ENCODE assay signal across 8 cellular contexts in genomic region chr2:190344275-190344827, GRCh38. TPM values are rescaled to one million over a fixed set of nuclear protein-coding genes. Genes with fewer than 3 reads are reported as not detected.
A peak's percentile ranks its signal among the peaks of the same experiment; 100 is the strongest.
DNase-seq lines count a peak whose midpoint lies in the region; ATAC-seq and TF ChIP-seq lines count a peak whose summit lies in the region.

No MANE protein-coding gene starts in this region.

- H3K27me3 ChIP-seq in DOHH2 (ENCODE audit: control insufficient read depth, low read length) (no peaks in the 10 kb centered on the region), liver (ENCODE audit: control insufficient read depth in 4 of 4, insufficient read depth in 4 of 4, low read length in 3 of 4) (no peaks in the 10 kb centered on the region), suprapubic skin (no peaks in the 10 kb centered on the region)

- H3K9me3 ChIP-seq in DOHH2 (ENCODE audit: control insufficient read depth, insufficient read depth, low read length) (no peaks in the 10 kb centered on the region), liver (ENCODE audit: control insufficient read depth in 4 of 4, low read length in 3 of 4) (no peaks in the 10 kb centered on the region), suprapubic skin (no peaks in the 10 kb centered on the region)

- H3K4me1 ChIP-seq in DOHH2 (ENCODE audit: control insufficient read depth, low read length) (peaks cover 29% of the 10 kb centered on the region), liver (ENCODE audit: control insufficient read depth in 4 of 4, insufficient read depth in 4 of 4, low read length in 3 of 4) (peaks cover 0 to 9% (median 5%) of the 10 kb centered on the region in 4 donors), suprapubic skin (peaks cover 30% of the 10 kb centered on the region)

- peak; percentile 63 for DNase-seq in RPMI8226
- peak; percentile 60 for DNase-seq in dermis blood vessel endothelial cell
- peak in 1 of 2 donors; percentile 65 for DNase-seq in suprapubic skin (ENCODE audit: low spot score in 2 of 2)
- no peak for DNase-seq in AG08395 (ENCODE audit: low spot score)

- no peaks in the 10 kb centered on the region for H3K79me2 ChIP-seq in DOHH2 (ENCODE audit: control insufficient read depth, low read length)

- peak; percentile 77 for ATAC-seq in GM19455 (IDR thresholded peaks at IDR 0.05; ENCODE audit: unreplicated experiment)
- peak; percentile 87 for ATAC-seq in HG03457 (IDR thresholded peaks at IDR 0.05; ENCODE audit: unreplicated experiment)

- H3K36me3 ChIP-seq in DOHH2 (ENCODE audit: control insufficient read depth, low read length) (no peaks in the 10 kb centered on the region), liver (ENCODE audit: control insufficient read depth in 4 of 4, insufficient read depth in 3 of 4, low read depth in 1 of 4, low read length in 3 of 4) (no peaks in the 10 kb centered on the region), suprapubic skin (no peaks in the 10 kb centered on the region)

- no peak for TF ChIP-seq EP300 in suprapubic skin (IDR thresholded peaks at IDR 0.05)

- H3K27ac ChIP-seq in DOHH2 (ENCODE audit: low read depth, low read length) (no peak overlapping the region), liver (ENCODE audit: low read depth in 1 of 2, low read length in 2 of 2) (peak overlapping the region; percentile 94 to 96), suprapubic skin (peak overlapping the region; percentile 97)

- no peaks in the 10 kb centered on the region for H3K9me2 ChIP-seq in DOHH2 (replicated peaks; ENCODE audit: control insufficient read depth, low read length)

- TF ChIP-seq CTCF in DOHH2 (IDR thresholded peaks at IDR 0.05; ENCODE audit: low read depth, low read length, poor library complexity, severe bottlenecking) (peak; percentile 57), liver (IDR thresholded peaks at IDR 0.05; ENCODE audit: low read depth, low read length, missing input control) (peak; percentile 50), suprapubic skin (IDR thresholded peaks at IDR 0.05) (peak in 1 of 2 donors; percentile 22)

- H3K4me3 ChIP-seq in DOHH2 (ENCODE audit: low read length) = peak overlapping the region; percentile 82
- H3K4me3 ChIP-seq in liver (ENCODE audit: low read depth in 1 of 3, low read length in 3 of 3) = peak overlapping the region; percentile 71 to 86 (median 71)
- H3K4me3 ChIP-seq in suprapubic skin = peak overlapping the region; percentile 87

- no peaks in the 10 kb centered on the region for H4K20me1 ChIP-seq in DOHH2 (ENCODE audit: control insufficient read depth, insufficient read depth, low read depth, low read length)

- peaks cover 4% of the 10 kb centered on the region for H3F3A ChIP-seq in DOHH2 (ENCODE audit: control insufficient read depth, insufficient read depth)

- H3K4me2 ChIP-seq in DOHH2 (ENCODE audit: low read length) = peak overlapping the region; percentile 94

- WGBS in liver = 25% methylated on average over 7 of the region's 7 CpGs
- WGBS in suprapubic skin = 17% methylated on average over 7 of the region's 7 CpGs

- peak overlapping the region; percentile 55 to 89 for H3K9ac ChIP-seq in liver (ENCODE audit: low read depth in 1 of 2, low read length in 2 of 2)

- no peak for TF ChIP-seq POLR2A in suprapubic skin (IDR thresholded peaks at IDR 0.05)

- TF ChIP-seq RAD21 in liver (IDR thresholded peaks at IDR 0.05) = peak; percentile 72 to 73

TF ChIP-seq in liver, 16 proteins besides CTCF, POLR2A, EP300 and RAD21:
- TF ChIP-seq FOXA1 (IDR thresholded peaks at IDR 0.05) = no peak
- peak; percentile 80 to 93 for TF ChIP-seq RXRA (IDR thresholded peaks at IDR 0.05)
- no peak for TF ChIP-seq EGR1 (IDR thresholded peaks at IDR 0.05; ENCODE audit: low read depth in 2 of 2)
- peak; percentile 46 for TF ChIP-seq YY1 (IDR thresholded peaks at IDR 0.05)
- TF ChIP-seq SP1 (IDR thresholded peaks at IDR 0.05) = peak; percentile 28
- TF ChIP-seq MAX (IDR thresholded peaks at IDR 0.05) = no peak
- TF ChIP-seq REST (IDR thresholded peaks at IDR 0.05) = peak; percentile 13
- no peak for TF ChIP-seq ATF3 (IDR thresholded peaks at IDR 0.05)
- peak; percentile 37 to 48 for TF ChIP-seq HNF4A (conservative IDR thresholded peaks at IDR 0.05)
- TF ChIP-seq NR2F2 (IDR thresholded peaks at IDR 0.05) = no peak

RNA-seq across cellular contexts. Expression of gene INPP1, which starts 1.0 kb away (rescaled TPM):
- total RNA-seq in dermis blood vessel endothelial cell (14.5 and 26.9 TPM in 2 replicates), liver (10 to 100 TPM in 1 of 2 donors, 1 to 10 TPM in 1; 9.1 to 11.9 TPM), suprapubic skin (10 to 100 TPM; 14.0 to 26.5 (median 17.5) TPM)
- 10 to 100 TPM; 12.9 to 13.2 TPM for polyA plus RNA-seq in liver

RNA-seq across cellular contexts. Expression of gene HIBCH, which starts 24.7 kb away (rescaled TPM):
- 22.6 and 26.2 TPM in 2 replicates for total RNA-seq in dermis blood vessel endothelial cell
- total RNA-seq in liver = 10 to 100 TPM; 20.2 to 36.3 TPM
- 10 to 100 TPM; 29.3 to 65.2 TPM for polyA plus RNA-seq in liver
- 10 to 100 TPM; 22.9 to 30.4 (median 24.9) TPM for total RNA-seq in suprapubic skin
